ENCODE assay signal across 22 cellular contexts in the genomic region with DNA sequence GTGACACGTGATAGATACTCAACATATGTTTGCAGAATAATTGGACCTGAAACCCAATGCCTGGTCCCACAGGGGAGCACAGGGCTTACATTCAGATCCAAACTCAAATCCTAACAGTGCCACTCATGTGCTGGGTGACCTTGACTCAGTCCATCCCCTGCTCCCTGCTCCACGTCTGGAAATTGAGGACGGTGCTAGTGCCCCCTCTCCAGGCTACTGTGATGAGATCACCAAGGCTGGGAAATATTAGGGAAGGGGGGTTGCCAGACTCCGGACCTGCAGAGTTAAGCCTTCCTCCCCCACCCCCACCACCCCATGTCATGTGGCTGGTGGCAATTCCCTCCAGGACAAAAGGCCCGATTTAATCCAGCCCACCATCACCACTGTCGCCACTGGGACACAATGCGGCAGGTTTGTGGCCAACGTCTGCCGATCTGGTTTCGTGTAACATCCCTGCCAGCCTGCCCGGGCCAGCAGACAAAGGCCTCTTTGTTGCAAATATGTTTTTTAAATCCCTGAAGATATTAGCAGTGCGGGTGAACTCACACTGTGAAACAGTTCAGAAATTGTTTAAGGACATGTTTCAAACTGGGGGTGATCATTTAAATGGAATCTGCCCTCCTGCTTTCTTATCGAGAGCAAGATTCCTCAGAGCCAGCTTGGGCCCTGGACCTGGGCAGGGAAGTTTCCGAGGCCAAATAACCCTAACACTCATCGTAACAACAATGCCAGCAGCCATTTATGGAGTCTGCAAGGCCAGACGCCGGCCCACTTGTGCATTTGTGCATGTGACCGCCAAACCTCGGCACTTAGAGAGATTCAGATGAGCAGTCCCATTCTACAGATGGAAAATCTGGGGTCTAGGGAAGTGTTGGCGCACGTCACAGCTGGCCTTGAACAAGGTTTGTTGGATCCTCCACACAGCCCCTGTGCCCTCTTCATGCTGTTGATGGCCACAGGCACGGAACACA. TPM values are rescaled to one million over a fixed set of nuclear protein-coding genes. Genes with fewer than 3 reads are reported as not detected.
DNase-seq lines count a peak whose midpoint lies in the region; ATAC-seq and TF ChIP-seq lines count a peak whose summit lies in the region.
"Had no signal": no experiment of that assay in that cellular context is flagged by ENCODE, and none has a peak within 500 bp of the region (broad histone marks: within the 10 kb centered on the region; RNA-seq: fewer than 3 reads in every experiment).

No MANE protein-coding gene starts in this region.

- H3K9me3 ChIP-seq in ascending aorta (no peaks in the 10 kb centered on the region), right cardiac atrium (ENCODE audit: control insufficient read depth, low read length) (no peaks in the 10 kb centered on the region)
- H3K9me3 ChIP-seq: adrenal gland, colonic mucosa, SJSA1, thyroid gland had no signal

- H3K27me3 ChIP-seq in ascending aorta (no peaks in the 10 kb centered on the region), right cardiac atrium (ENCODE audit: control insufficient read depth, insufficient read depth) (no peaks in the 10 kb centered on the region)
- H3K27me3 ChIP-seq: adrenal gland, BLaER1, colonic mucosa, SJSA1, thyroid gland had no signal

- DNase-seq in NCI-H2107 treated with DMSO at 0.1 percent for 48 hours (lab: John Stamatoyannopoulos, UW; ENCODE audit: unreplicated experiment), result peak; percentile 19
- DNase-seq in NCI-H2107 (lab: John Stamatoyannopoulos, UW), result no peak
- no peak for DNase-seq in ascending aorta (ENCODE audit: low spot score in 2 of 2)
- DNase-seq in right cardiac atrium, result peak; percentile 59 to 88 (median 74)
- DNase-seq in retinal pigment epithelial cell (ENCODE audit: low read depth), result peak; percentile 63
- DNase-seq in NOMO-1 treated with dmso at 0.1 percent for 144 hours (lab: John Stamatoyannopoulos, UW; ENCODE audit: unreplicated experiment), result no peak
- DNase-seq: 8988T; activated CD4-positive, alpha-beta T cell treated with anti-CD3 and anti-CD28 coated beads for 36 hours; activated effector memory CD4-positive, alpha-beta T cell treated with Interleukin-2 at 50 U/mL for 16 hours; adrenal gland; colonic mucosa; foreskin keratinocyte; Kasumi-1; NCI-H1417 treated with DMSO at 0.1 percent for 48 hours; NCI-H446 treated with DMSO at 0.1 percent for 48 hours; thyroid gland had no signal

- H3K27ac ChIP-seq in ascending aorta, result peak overlapping the region; percentile 39 to 50
- H3K27ac ChIP-seq in right cardiac atrium (ENCODE audit: low read length), result peak overlapping the region; percentile 13
- H3K27ac ChIP-seq: adrenal gland, BLaER1, colonic mucosa, foreskin keratinocyte, SJSA1, thyroid gland had no signal

- H3K4me1 ChIP-seq in ascending aorta, result peaks cover 0 to 3% of the 10 kb centered on the region in 2 donors
- H3K4me1 ChIP-seq in right cardiac atrium (ENCODE audit: control insufficient read depth, insufficient read depth, low read length), result no peaks in the 10 kb centered on the region
- H3K4me1 ChIP-seq: adrenal gland, BLaER1, colonic mucosa, foreskin keratinocyte, SJSA1, thyroid gland had no signal

- 63% methylated on average over 22 of the region's 22 CpGs for WGBS in right cardiac atrium

- peak; percentile 42 to 65 for ATAC-seq in right cardiac atrium
- ATAC-seq in GM18858 (IDR thresholded peaks at IDR 0.05; ENCODE audit: unreplicated experiment), result no peak
- no peak for ATAC-seq in GM21619 (IDR thresholded peaks at IDR 0.05; ENCODE audit: unreplicated experiment)
- ATAC-seq: activated CD4-positive, alpha-beta T cell treated with anti-CD3 and anti-CD28 coated beads for 36 hours; foreskin keratinocyte; HCT116; stimulated activated effector memory CD8-positive, alpha-beta T cell treated with anti-CD3 and anti-CD28 coated beads, Interleukin-12 subunit alpha, Interleukin-12 subunit beta, amount 100 ng/mL, for 72 hours had no signal

- no peak for TF ChIP-seq CTCF in ascending aorta (IDR thresholded peaks at IDR 0.05)
- peak; percentile 30 for TF ChIP-seq CTCF in retinal pigment epithelial cell (conservative IDR thresholded peaks at IDR 0.05; ENCODE audit: low read depth, low read length)

- H3K4me3 ChIP-seq in ascending aorta (no peak overlapping the region), right cardiac atrium (ENCODE audit: low read length) (no peak overlapping the region), retinal pigment epithelial cell (ENCODE audit: low read length) (no peak overlapping the region)
- H3K4me3 ChIP-seq: adrenal gland, BLaER1, colonic mucosa, SJSA1, thyroid gland had no signal

- intact Hi-C loops in ascending aorta (cut with DNase I), result no loop called here
- intact Hi-C loops in right cardiac atrium (cut with DNase I), result loop anchor here in 1 of 4 donors (10.0 kb wide), 1 partner anchor 1056 kb away; no protein-coding TSS in a partner anchor

- H3K36me3 ChIP-seq in ascending aorta, result no peaks in the 10 kb centered on the region
- H3K36me3 ChIP-seq: adrenal gland, colonic mucosa, SJSA1, thyroid gland had no signal

RNA-seq across cellular contexts. Expression of gene MN1, which starts 19.6 kb away (rescaled TPM):
- total RNA-seq in ascending aorta (23.0 TPM), right cardiac atrium (10 to 100 TPM in 3 of 4 donors, 1 to 10 TPM in 1; 9.6 to 12.2 (median 10.1) TPM)
- polyA plus RNA-seq in right cardiac atrium, result 3.8 TPM

Comparison
In these comparisons a context has a peak if more than half of its experiments do, and no peak if none do; other contexts are left out.
1. DNase-seq: peak in NCI-H2107 treated with DMSO at 0.1 percent for 48 hours (single experiment), right cardiac atrium (3 of 3) and retinal pigment epithelial cell (single experiment); none in NCI-H2107 (single experiment), ascending aorta (0 of 2) and NOMO-1 treated with dmso at 0.1 percent for 144 hours (single experiment).
2. ATAC-seq: peak in right cardiac atrium (2 of 2); none in GM18858 (single experiment) and GM21619 (single experiment).